21 cellular contexts compared by ENCODE assay signal in genomic region chr3:51270559-51270958, GRCh38.
"Had no signal": no experiment of that assay in that cellular context is flagged by ENCODE, and none has a peak within 500 bp of the region (broad histone marks: within the 10 kb centered on the region; RNA-seq: fewer than 3 reads in every experiment).

No MANE protein-coding gene starts in this region.

- H3K27me3 Mint-ChIP-seq: activated CD4-positive, alpha-beta memory T cell treated with anti-CD3 and anti-CD28 coated beads, Interleukin-2, amount 10 ng/mL, durations not matched to agents 7 days and 5 days; activated naive CD8-positive, alpha-beta T cell treated with anti-CD3 and anti-CD28 coated beads, Interleukin-2, amount 10 ng/mL, durations not matched to agents 7 days and 5 days; stimulated activated naive CD8-positive, alpha-beta T cell treated with anti-CD3 and anti-CD28 coated beads, Interleukin-15, amount 100 ng/mL, for 72 hours had no signal

- H3K4me1 Mint-ChIP-seq: activated CD4-positive, alpha-beta memory T cell treated with anti-CD3 and anti-CD28 coated beads, Interleukin-2, amount 10 ng/mL, durations not matched to agents 7 days and 5 days; WTC11 had no signal

- ATAC-seq: foreskin keratinocyte; left colon; sciatic nerve; stimulated activated effector memory CD8-positive, alpha-beta T cell treated with anti-CD3 and anti-CD28 coated beads, Interleukin-12 subunit alpha, Interleukin-12 subunit beta, amount 100 ng/mL, for 72 hours; stimulated activated naive CD8-positive, alpha-beta T cell treated with anti-CD3 and anti-CD28 coated beads, Interleukin-15, amount 100 ng/mL, for 72 hours; WTC11 had no signal

- H3K4me3 ChIP-seq: neural progenitor cell, tibial nerve, uterus had no signal

- H3K36me3 ChIP-seq: neural progenitor cell, tibial nerve, uterus had no signal

- DNase-seq: activated CD4-positive, alpha-beta memory T cell treated with anti-CD3 and anti-CD28 coated beads, Interleukin-2, amount 10 ng/mL, durations not matched to agents 7 days and 5 days; activated CD4-positive, alpha-beta T cell treated with anti-CD3 and anti-CD28 coated beads for 48 hours; activated naive CD8-positive, alpha-beta T cell treated with anti-CD3 and anti-CD28 coated beads, Interleukin-2, amount 10 ng/mL, durations not matched to agents 7 days and 5 days; amygdala; effector CD4-positive, alpha-beta T cell; foreskin keratinocyte; left colon; posterior cingulate gyrus; small intestine; stimulated activated CD4-positive, alpha-beta T cell treated with anti-CD3 and anti-CD28 coated beads, Interleukin-2, amount 100 ng/mL, for 24 hours; T-helper 9 cell; uterus had no signal

- H3K36me3 Mint-ChIP-seq: memory B cell; neural progenitor cell; stimulated activated effector memory CD8-positive, alpha-beta T cell treated with anti-CD3 and anti-CD28 coated beads, Interleukin-12 subunit alpha, Interleukin-12 subunit beta, amount 100 ng/mL, for 72 hours; WTC11 had no signal

- H3K4me3 Mint-ChIP-seq: activated CD4-positive, alpha-beta memory T cell treated with anti-CD3 and anti-CD28 coated beads, Interleukin-2, amount 10 ng/mL, durations not matched to agents 7 days and 5 days; activated naive CD8-positive, alpha-beta T cell treated with anti-CD3 and anti-CD28 coated beads, Interleukin-2, amount 10 ng/mL, durations not matched to agents 7 days and 5 days; memory B cell; neural progenitor cell; stimulated activated effector memory CD8-positive, alpha-beta T cell treated with anti-CD3 and anti-CD28 coated beads, Interleukin-12 subunit alpha, Interleukin-12 subunit beta, amount 100 ng/mL, for 72 hours; stimulated activated naive CD8-positive, alpha-beta T cell treated with anti-CD3 and anti-CD28 coated beads, Interleukin-15, amount 100 ng/mL, for 72 hours; WTC11 had no signal

- H3K27me3 ChIP-seq: foreskin keratinocyte, neural progenitor cell, tibial nerve, uterus had no signal

- H3K27ac Mint-ChIP-seq: activated CD4-positive, alpha-beta memory T cell treated with anti-CD3 and anti-CD28 coated beads, Interleukin-2, amount 10 ng/mL, durations not matched to agents 7 days and 5 days; memory B cell; stimulated activated effector memory CD8-positive, alpha-beta T cell treated with anti-CD3 and anti-CD28 coated beads, Interleukin-12 subunit alpha, Interleukin-12 subunit beta, amount 100 ng/mL, for 72 hours; WTC11 had no signal

- H3K27ac ChIP-seq: foreskin keratinocyte, neural progenitor cell, tibial nerve, uterus had no signal

- FAIRE-seq: endometrium, keratinocyte, small intestine had no signal

- H3K4me1 ChIP-seq: foreskin keratinocyte, neural progenitor cell, tibial nerve, uterus had no signal
